In genomic region chr2:181054256-181054655, GRCh38 we compare ENCODE assay signal across 36 cellular contexts.
"Had no signal": no experiment of that assay in that cellular context is flagged by ENCODE, and none has a peak within 500 bp of the region (broad histone marks: within the 10 kb centered on the region; RNA-seq: fewer than 3 reads in every experiment).

No MANE protein-coding gene starts in this region.

- H3K27ac Mint-ChIP-seq: activated B cell treated with CpG ODN at 0.5 μM for 24 hours; activated CD8-positive, alpha-beta memory T cell treated with anti-CD3 and anti-CD28 coated beads, Interleukin-2, amount 10 ng/mL, durations not matched to agents 7 days and 5 days; activated CD8-positive, alpha-beta T cell treated with anti-CD3 and anti-CD28 coated beads, Interleukin-2, amount 10 ng/mL, durations not matched to agents 7 days and 5 days; activated naive CD4-positive, alpha-beta T cell treated with anti-CD3 and anti-CD28 coated beads for 36 hours; activated naive CD4-positive, alpha-beta T cell treated with anti-CD3 and anti-CD28 coated beads, Interleukin-2, amount 50 U/mL, for 24 hours; activated naive CD8-positive, alpha-beta T cell treated with anti-CD3 and anti-CD28 coated beads for 36 hours; activated naive CD8-positive, alpha-beta T cell treated with anti-CD3 and anti-CD28 coated beads, Interleukin-2, amount 50 U/mL, for 24 hours; activated T-helper 1 cell treated with anti-CD3 and anti-CD28 coated beads, Interleukin-12 subunit alpha, Interleukin-12 subunit beta, Interleukin-2, Interleukin-4 antibody, amounts not matched to agents 30 ng/mL and 10 ng/mL and 1 ng/mL, durations not matched to agents 14 hours and 24 hours and 36 hours; activated T-helper 2 cell treated with anti-CD3 and anti-CD28 coated beads, Interferon-gamma antibody, Interleukin-2, Interleukin-4, amounts not matched to agents 10 μg/mL and 5 μg/mL and 100 μg/mL, durations not matched to agents 14 hours and 24 hours and 36 hours; brain; dendritic cell treated with granulocyte-macrophage colony-stimulating factor and Interleukin-4, amounts not matched to agents 40 ng/mL and 50 ng/mL, for 4 days; endodermal cell; T-helper 17 cell; T-helper 2 cell treated with Interferon-gamma antibody and Interleukin-4, amounts not matched to agents 5 μg/mL and 100 μg/mL, for 36 hours had no signal

- H3K36me3 Mint-ChIP-seq: activated naive CD8-positive, alpha-beta T cell treated with anti-CD3 and anti-CD28 coated beads for 36 hours had no signal

- H3K36me3 ChIP-seq: adrenal gland, ascending aorta, breast epithelium, gastrocnemius medialis, heart left ventricle, WERI-Rb-1 had no signal

- H3K27ac ChIP-seq: adrenal gland, ascending aorta, breast epithelium, coronary artery, dorsolateral prefrontal cortex, gastrocnemius medialis, heart left ventricle, WERI-Rb-1 had no signal

- H3K4me3 ChIP-seq: adrenal gland, ascending aorta, breast epithelium, coronary artery, dorsolateral prefrontal cortex, gastrocnemius medialis, heart left ventricle had no signal

- H3K4me1 ChIP-seq: adrenal gland, ascending aorta, breast epithelium had no signal

- H3K4me3 Mint-ChIP-seq: activated B cell treated with CpG ODN at 0.5 μM for 24 hours; activated CD8-positive, alpha-beta memory T cell treated with anti-CD3 and anti-CD28 coated beads, Interleukin-2, amount 10 ng/mL, durations not matched to agents 7 days and 5 days; activated CD8-positive, alpha-beta T cell treated with anti-CD3 and anti-CD28 coated beads, Interleukin-2, amount 10 ng/mL, durations not matched to agents 7 days and 5 days; activated naive CD4-positive, alpha-beta T cell treated with anti-CD3 and anti-CD28 coated beads for 36 hours; activated naive CD4-positive, alpha-beta T cell treated with anti-CD3 and anti-CD28 coated beads, Interleukin-2, amount 50 U/mL, for 24 hours; activated naive CD8-positive, alpha-beta T cell treated with anti-CD3 and anti-CD28 coated beads for 36 hours; activated naive CD8-positive, alpha-beta T cell treated with anti-CD3 and anti-CD28 coated beads, Interleukin-2, amount 50 U/mL, for 24 hours; activated T-helper 1 cell treated with anti-CD3 and anti-CD28 coated beads, Interleukin-12 subunit alpha, Interleukin-12 subunit beta, Interleukin-2, Interleukin-4 antibody, amounts not matched to agents 30 ng/mL and 10 ng/mL and 1 ng/mL, durations not matched to agents 14 hours and 24 hours and 36 hours; brain; central memory CD8-positive, alpha-beta T cell; dendritic cell treated with granulocyte-macrophage colony-stimulating factor and Interleukin-4, amounts not matched to agents 40 ng/mL and 50 ng/mL, for 4 days; endodermal cell; T-helper 17 cell; T-helper 2 cell treated with Interferon-gamma antibody and Interleukin-4, amounts not matched to agents 5 μg/mL and 100 μg/mL, for 36 hours had no signal

- H3K9me3 Mint-ChIP-seq: activated B cell treated with CpG ODN at 0.5 μM for 24 hours; activated naive CD4-positive, alpha-beta T cell treated with anti-CD3 and anti-CD28 coated beads for 36 hours; activated naive CD4-positive, alpha-beta T cell treated with anti-CD3 and anti-CD28 coated beads, Interleukin-2, amount 50 U/mL, for 24 hours; activated naive CD8-positive, alpha-beta T cell treated with anti-CD3 and anti-CD28 coated beads for 36 hours; activated naive CD8-positive, alpha-beta T cell treated with anti-CD3 and anti-CD28 coated beads, Interleukin-2, amount 50 U/mL, for 24 hours; activated T-helper 1 cell treated with anti-CD3 and anti-CD28 coated beads, Interleukin-12 subunit alpha, Interleukin-12 subunit beta, Interleukin-2, Interleukin-4 antibody, amounts not matched to agents 30 ng/mL and 10 ng/mL and 1 ng/mL, durations not matched to agents 14 hours and 24 hours and 36 hours; activated T-helper 2 cell treated with anti-CD3 and anti-CD28 coated beads, Interferon-gamma antibody, Interleukin-2, Interleukin-4, amounts not matched to agents 10 μg/mL and 5 μg/mL and 100 μg/mL, durations not matched to agents 14 hours and 24 hours and 36 hours; central memory CD8-positive, alpha-beta T cell; dendritic cell treated with granulocyte-macrophage colony-stimulating factor and Interleukin-4, amounts not matched to agents 40 ng/mL and 50 ng/mL, for 4 days; endodermal cell; T-helper 2 cell treated with Interferon-gamma antibody and Interleukin-4, amounts not matched to agents 5 μg/mL and 100 μg/mL, for 36 hours had no signal

- ATAC-seq: activated CD4-positive, CD25-positive, alpha-beta regulatory T cell treated with anti-CD3 and anti-CD28 coated beads, Interleukin-2, amount 50 U/mL, for 24 hours; activated CD8-positive, alpha-beta memory T cell treated with anti-CD3 and anti-CD28 coated beads, Interleukin-2, amount 10 ng/mL, durations not matched to agents 7 days and 5 days; activated CD8-positive, alpha-beta T cell treated with anti-CD3 and anti-CD28 coated beads, Interleukin-2, amount 10 ng/mL, durations not matched to agents 7 days and 5 days; activated naive CD8-positive, alpha-beta T cell treated with anti-CD3 and anti-CD28 coated beads, Interleukin-2, amount 50 U/mL, for 24 hours; gastrocnemius medialis; heart left ventricle; T-helper 17 cell had no signal

- H3K27me3 Mint-ChIP-seq: activated B cell treated with CpG ODN at 0.5 μM for 24 hours; activated CD8-positive, alpha-beta memory T cell treated with anti-CD3 and anti-CD28 coated beads, Interleukin-2, amount 10 ng/mL, durations not matched to agents 7 days and 5 days; activated naive CD4-positive, alpha-beta T cell treated with anti-CD3 and anti-CD28 coated beads, Interleukin-2, amount 50 U/mL, for 24 hours; activated naive CD8-positive, alpha-beta T cell treated with anti-CD3 and anti-CD28 coated beads for 36 hours; activated naive CD8-positive, alpha-beta T cell treated with anti-CD3 and anti-CD28 coated beads, Interleukin-2, amount 50 U/mL, for 24 hours; brain; central memory CD8-positive, alpha-beta T cell; dendritic cell treated with granulocyte-macrophage colony-stimulating factor and Interleukin-4, amounts not matched to agents 40 ng/mL and 50 ng/mL, for 4 days; T-helper 17 cell had no signal

- H3K27me3 ChIP-seq: adrenal gland, ascending aorta, breast epithelium, dorsolateral prefrontal cortex, gastrocnemius medialis, heart left ventricle had no signal

- DNase-seq: activated B cell treated with CpG ODN at 0.5 μM for 24 hours; activated CD4-positive, alpha-beta T cell treated with anti-CD3 and anti-CD28 coated beads for 48 hours; activated CD4-positive, alpha-beta T cell treated with anti-CD3 and anti-CD28 coated beads, Interleukin-2, amount 50 U/mL, for 1 hour; activated CD4-positive, alpha-beta T cell treated with anti-CD3 and anti-CD28 coated beads, Interleukin-2, amount 50 U/mL, for 48 hours; activated CD8-positive, alpha-beta memory T cell treated with anti-CD3 and anti-CD28 coated beads, Interleukin-2, amount 10 ng/mL, durations not matched to agents 7 days and 5 days; activated CD8-positive, alpha-beta memory T cell treated with anti-CD3 and anti-CD28 coated beads, Interleukin-2, amount 50 U/mL, for 4 hours; activated CD8-positive, alpha-beta T cell treated with anti-CD3 and anti-CD28 coated beads, Interleukin-2, amount 10 ng/mL, durations not matched to agents 7 days and 5 days; activated effector memory CD4-positive, alpha-beta T cell treated with anti-CD3 and anti-CD28 coated beads, Interleukin-2, amount 50 U/mL, for 16 hours; activated naive CD4-positive, alpha-beta T cell treated with anti-CD3 and anti-CD28 coated beads for 36 hours; activated naive CD8-positive, alpha-beta T cell treated with anti-CD3 and anti-CD28 coated beads for 36 hours; activated naive CD8-positive, alpha-beta T cell treated with anti-CD3 and anti-CD28 coated beads, Interleukin-2, amount 50 U/mL, for 24 hours; activated T-cell treated with anti-CD3 and anti-CD28 coated beads, Interleukin-2, amount 50 U/mL, for 1 hour; activated T-cell treated with anti-CD3 and anti-CD28 coated beads, Interleukin-2, amount 50 U/mL, for 48 hours; adrenal gland; amygdala; dorsolateral prefrontal cortex; effector memory CD4-positive, alpha-beta T cell; endodermal cell; gastrocnemius medialis; glutamatergic neuron; heart left ventricle; T-helper 1 cell; T-helper 17 cell; T1000; WERI-Rb-1 had no signal
